In genomic region chr11:72169046-72169445, GRCh38 we compare ENCODE assay signal across 10 cellular contexts. TPM values are rescaled to one million over a fixed set of nuclear protein-coding genes. Genes with fewer than 3 reads are reported as not detected.
DNase-seq lines count a peak whose midpoint lies in the region; ATAC-seq and TF ChIP-seq lines count a peak whose summit lies in the region.
"Not testable (repeated sequence)": the region's sequence is repeated elsewhere in the genome, so short reads cannot be mapped to it uniquely, and the experiment has no call there.
"Had no signal": no experiment of that assay in that cellular context is flagged by ENCODE, and none has a peak within 500 bp of the region (broad histone marks: within the 10 kb centered on the region; RNA-seq: fewer than 3 reads in every experiment).

No MANE protein-coding gene starts in this region.

- H3K36me3 Mint-ChIP-seq in type B pancreatic cell = not testable (repeated sequence)

- not testable (repeated sequence) for H3K27me3 Mint-ChIP-seq in type B pancreatic cell

- H3K27ac Mint-ChIP-seq in type B pancreatic cell = peak overlapping the region; percentile 61

- H3K4me3 ChIP-seq in HAP-1; RWPE2 (ENCODE audit: severe bottlenecking); left lung; mucosa of rectum (ENCODE audit: low read length in 2 of 2): not testable (repeated sequence)

- not testable (repeated sequence) for H3K9me3 Mint-ChIP-seq in type B pancreatic cell

- not testable (repeated sequence) for H3K9me3 ChIP-seq in HAP-1; RWPE2 (ENCODE audit: severe bottlenecking); left lung; mucosa of rectum (ENCODE audit: control insufficient read depth in 2 of 2, low read length in 2 of 2)

- not testable (repeated sequence) for H3K4me1 Mint-ChIP-seq in type B pancreatic cell (ENCODE audit: unreplicated experiment)

- ATAC-seq in RWPE2 (ENCODE audit: low read depth) = not testable (repeated sequence)
- ATAC-seq in left lung = peak; percentile 48

- not testable (repeated sequence) for H3K9ac ChIP-seq in mucosa of rectum (ENCODE audit: low read depth in 1 of 2, low read length in 2 of 2)

- H3K4me1 ChIP-seq in HAP-1 = peaks cover 35% of the 10 kb centered on the region
- H3K4me1 ChIP-seq in RWPE2 (ENCODE audit: insufficient read depth, poor library complexity, severe bottlenecking); left lung: not testable (repeated sequence)
- H3K4me1 ChIP-seq in mucosa of rectum (ENCODE audit: control insufficient read depth in 2 of 2, insufficient read depth in 2 of 2, low read length in 2 of 2) = peaks cover 12 to 13% of the 10 kb centered on the region in 2 donors

- in situ Hi-C loops in HAP-1 (cut with MboI; ENCODE audit: low sequenced_read_pairs) = not testable (repeated sequence)

- H3K27ac ChIP-seq in RWPE2 (ENCODE audit: poor library complexity, severe bottlenecking) = peak overlapping the region; percentile 24
- H3K27ac ChIP-seq in epithelial cell of prostate = peak overlapping the region; percentile 35
- not testable (repeated sequence) for H3K27ac ChIP-seq in left lung
- peak overlapping the region; percentile 68 to 73 for H3K27ac ChIP-seq in mucosa of rectum (ENCODE audit: low read depth in 2 of 2, low read length in 2 of 2)

- H3K36me3 ChIP-seq in HAP-1 (replicated peaks); RWPE2 (ENCODE audit: low read depth); left lung; mucosa of rectum (ENCODE audit: control insufficient read depth in 2 of 2, insufficient read depth in 2 of 2, low read length in 2 of 2): not testable (repeated sequence)

- TF ChIP-seq CTCF in RWPE2 (IDR thresholded peaks at IDR 0.05; ENCODE audit: poor library complexity, severe bottlenecking); left lung (IDR thresholded peaks at IDR 0.05); type B pancreatic cell (conservative IDR thresholded peaks at IDR 0.05): not testable (repeated sequence)

- not testable (repeated sequence) for H3K4me3 Mint-ChIP-seq in type B pancreatic cell

- not testable (repeated sequence) for H3K27me3 ChIP-seq in HAP-1 (ENCODE audit: low read depth); RWPE2 (ENCODE audit: insufficient read depth, poor library complexity, severe bottlenecking); left lung; mucosa of rectum (ENCODE audit: control insufficient read depth in 2 of 2, insufficient read depth in 2 of 2, low read length in 2 of 2)

- DNase-seq in HAP-1 (ENCODE audit: low spot score in 2 of 2) = peak; percentile 65 to 76
- not testable (repeated sequence) for DNase-seq in RWPE2 (ENCODE audit: low spot score); epithelial cell of prostate (ENCODE audit: low read depth, low spot score); left lung; type B pancreatic cell (ENCODE audit: extremely low spot score, unreplicated experiment)

- intact Hi-C loops in left lung (cut with DNase I) = not testable (repeated sequence)

RNA-seq across cellular contexts. Expression of gene FOLR1, which starts 22.9 kb away (rescaled TPM):
- total RNA-seq in left lung = 100 to 1,000 TPM in 1 of 2 donors, 10 to 100 TPM in 1; 80.8 to 409 TPM
- total RNA-seq in type B pancreatic cell (ENCODE audit: low replicate concordance) = 2.7 and 6.7 TPM in 2 replicates
- total RNA-seq: B cell; CD4-positive, CD25-positive, alpha-beta regulatory T cell; CD8-positive, alpha-beta T cell had no signal

RNA-seq across cellular contexts. Expression of gene FOLR3, which starts 33.5 kb away (rescaled TPM):
- total RNA-seq in left lung (10 to 100 TPM in 1 of 2 donors, under 1 TPM in 1; 0.32 to 15.6 TPM), type B pancreatic cell (ENCODE audit: low replicate concordance) (not detected in 2 replicates)
- total RNA-seq: B cell; Caco-2; CD4-positive, CD25-positive, alpha-beta regulatory T cell; CD8-positive, alpha-beta T cell had no signal

RNA-seq across cellular contexts. Expression of gene FOLR2, which starts 47.5 kb away (rescaled TPM):
- total RNA-seq in left lung (10 to 100 TPM; 20.9 to 50.2 TPM), type B pancreatic cell (ENCODE audit: low replicate concordance) (not detected in 2 replicates)
- total RNA-seq: Caco-2; CD4-positive, CD25-positive, alpha-beta regulatory T cell; CD8-positive, alpha-beta T cell had no signal

RNA-seq across cellular contexts. Expression of gene INPPL1, which starts 55.5 kb away (rescaled TPM):
- 100 to 1,000 TPM; 159 to 201 TPM for total RNA-seq in left lung
- total RNA-seq in type B pancreatic cell (ENCODE audit: low replicate concordance) = 179 and 231 TPM in 2 replicates

RNA-seq across cellular contexts. Expression of gene ANAPC15, which starts 56.6 kb away (rescaled TPM):
- total RNA-seq in left lung = 10 to 100 TPM; 27.1 to 29.3 TPM
- total RNA-seq in type B pancreatic cell (ENCODE audit: low replicate concordance) = 45.5 and 47.9 TPM in 2 replicates

Comparison
In these comparisons a context has a peak if more than half of its experiments do, and no peak if none do; other contexts are left out.
1. RNA of gene FOLR1, which starts 22.9 kb away (total RNA-seq): 80.8 to 409 TPM in left lung; 2.7 to 6.7 TPM in type B pancreatic cell; every median in the first group is over 10 times any median in the second.
2. RNA of gene FOLR2, which starts 47.5 kb away (total RNA-seq): 20.9 to 50.2 TPM in left lung; not detected in type B pancreatic cell; every median in the first group is over 10 times any median in the second.